Comparison of ENCODE assay signal across 23 cellular contexts in genomic region chr1:13878001-13878400, GRCh38.
DNase-seq lines count a peak whose midpoint lies in the region; ATAC-seq and TF ChIP-seq lines count a peak whose summit lies in the region.
"Had no signal": no experiment of that assay in that cellular context is flagged by ENCODE, and none has a peak within 500 bp of the region (broad histone marks: within the 10 kb centered on the region; RNA-seq: fewer than 3 reads in every experiment).

No MANE protein-coding gene starts in this region.

- H3K79me1 ChIP-seq in trophoblast cell (ENCODE audit: low read length): no peaks in the 10 kb centered on the region

- H3K9ac ChIP-seq in BLaER1 (no peak overlapping the region), trophoblast cell (ENCODE audit: low read length) (peak overlapping the region; percentile 26)
- no peak overlapping the region for H3K9ac ChIP-seq in BLaER1 treated with 17β-estradiol and CSF1 and Interleukin-3, amounts not matched to agents 10 nM and 100 nM

- no peaks in the 10 kb centered on the region for H3K79me2 ChIP-seq in trophoblast cell (ENCODE audit: control insufficient read depth, insufficient read depth, low read length, poor library complexity)

- no peak overlapping the region for H2BK12ac ChIP-seq in trophoblast cell (ENCODE audit: low read length)

- no peak overlapping the region for H3K27ac Mint-ChIP-seq in stimulated activated memory B cell treated with anti-CD40 and anti-IgM and Interleukin-4, amounts not matched to agents 10 μg/mL and 1 μg/mL and 100 μg/mL, for 72 hours
- H3K27ac Mint-ChIP-seq: CD14-positive monocyte; CD4-positive, alpha-beta memory T cell; CD4-positive, CD25-positive, alpha-beta regulatory T cell had no signal

- no peak overlapping the region for H2BK120ac ChIP-seq in trophoblast cell (ENCODE audit: insufficient read depth, low read length, poor library complexity)

- no peak overlapping the region for H2AFZ ChIP-seq in trophoblast cell (ENCODE audit: insufficient read depth, low read length, poor library complexity)

- intact Hi-C loops in dorsolateral prefrontal cortex (cut with DNase I): no loop called here

- no peak for ATAC-seq in stimulated activated memory B cell treated with anti-CD40 and anti-IgM and Interleukin-4, amounts not matched to agents 10 μg/mL and 1 μg/mL and 100 μg/mL, for 72 hours
- ATAC-seq: GM12878 had no signal

- peaks cover 25% of the 10 kb centered on the region for H3K27me3 Mint-ChIP-seq in stimulated activated memory B cell treated with anti-CD40 and anti-IgM and Interleukin-4, amounts not matched to agents 10 μg/mL and 1 μg/mL and 100 μg/mL, for 72 hours
- H3K27me3 Mint-ChIP-seq: CD4-positive, CD25-positive, alpha-beta regulatory T cell had no signal

- H3K9me3 ChIP-seq in BLaER1: peaks cover 10% of the 10 kb centered on the region; the same call in 1 of the 2 replicates
- peaks cover 0 to 25% (median 6%) of the 10 kb centered on the region in 11 experiments; a peak in 6 of 22 replicates for H3K9me3 ChIP-seq in BLaER1 treated with 17β-estradiol and CSF1 and Interleukin-3, amounts not matched to agents 10 nM and 100 nM (replicated peaks in 1 of 11)
- H3K9me3 ChIP-seq in trophoblast cell (ENCODE audit: insufficient read depth, low read depth, low read length): peaks cover 18% of the 10 kb centered on the region
- H3K9me3 ChIP-seq: BE2C had no signal

- H3K23ac ChIP-seq in trophoblast cell (ENCODE audit: low read length): no peak overlapping the region

- no peak overlapping the region for H3K14ac ChIP-seq in trophoblast cell (ENCODE audit: low read length)

- H3K27ac ChIP-seq in BLaER1: no peak overlapping the region
- H3K27ac ChIP-seq in BLaER1 treated with 17β-estradiol and CSF1 and Interleukin-3, amounts not matched to agents 10 nM and 100 nM: no peak overlapping the region
- H3K27ac ChIP-seq in trophoblast cell (ENCODE audit: low read depth, low read length): no peak overlapping the region
- no peak overlapping the region for H3K27ac ChIP-seq in dorsolateral prefrontal cortex

- H3K4me3 ChIP-seq in BLaER1: no peak overlapping the region
- H3K4me3 ChIP-seq in BLaER1 treated with 17β-estradiol and CSF1 and Interleukin-3, amounts not matched to agents 10 nM and 100 nM: no peak overlapping the region
- no peak overlapping the region for H3K4me3 ChIP-seq in trophoblast cell (ENCODE audit: low read depth, low read length)
- no peak overlapping the region for H3K4me3 ChIP-seq in dorsolateral prefrontal cortex
- H3K4me3 ChIP-seq: GM12878 had no signal

- peaks cover 26% of the 10 kb centered on the region for H3K4me1 ChIP-seq in BLaER1
- H3K4me1 ChIP-seq in BLaER1 treated with 17β-estradiol and CSF1 and Interleukin-3, amounts not matched to agents 10 nM and 100 nM: peaks cover 0 to 26% (median 17%) of the 10 kb centered on the region in 10 experiments; a peak in 13 of 20 replicates
- no peaks in the 10 kb centered on the region for H3K4me1 ChIP-seq in trophoblast cell (ENCODE audit: control insufficient read depth in 1 of 2, insufficient read depth in 2 of 2, low read length in 2 of 2)
- H3K4me1 ChIP-seq: BE2C had no signal

- no CpG with 5 or more reads among the region's 7 CpGs for WGBS in trophoblast cell (ENCODE audit: extremely low coverage, insufficient coverage, insufficient read length)

- no peak overlapping the region for H2BK5ac ChIP-seq in trophoblast cell (ENCODE audit: low read depth, low read length, poor library complexity)

- no peaks in the 10 kb centered on the region for H3K36me3 ChIP-seq in BLaER1
- no peaks in the 10 kb centered on the region for H3K36me3 ChIP-seq in BLaER1 treated with 17β-estradiol and CSF1 and Interleukin-3, amounts not matched to agents 10 nM and 100 nM
- H3K36me3 ChIP-seq in trophoblast cell (ENCODE audit: control insufficient read depth in 1 of 2, insufficient read depth in 2 of 2, low read length in 2 of 2): no peaks in the 10 kb centered on the region
- H3K36me3 ChIP-seq: BE2C had no signal

- H3K27me3 ChIP-seq in BLaER1 (no peaks in the 10 kb centered on the region), trophoblast cell (ENCODE audit: insufficient read depth, low read length) (no peaks in the 10 kb centered on the region), dorsolateral prefrontal cortex (no peaks in the 10 kb centered on the region)
- H3K27me3 ChIP-seq in BLaER1 treated with 17β-estradiol and CSF1 and Interleukin-3, amounts not matched to agents 10 nM and 100 nM: no peaks in the 10 kb centered on the region
- H3K27me3 ChIP-seq: BE2C had no signal

- no peak overlapping the region for H4K8ac ChIP-seq in trophoblast cell (ENCODE audit: low read depth, low read length)

- no peak overlapping the region for H2AK5ac ChIP-seq in trophoblast cell (ENCODE audit: low read length)

- H3K18ac ChIP-seq in trophoblast cell (ENCODE audit: low read length): no peak overlapping the region

- H4K20me1 ChIP-seq in BLaER1: no peaks in the 10 kb centered on the region
- no peaks in the 10 kb centered on the region for H4K20me1 ChIP-seq in BLaER1 treated with 17β-estradiol and CSF1 and Interleukin-3, amounts not matched to agents 10 nM and 100 nM

- no peak for DNase-seq in trophoblast cell
- no peak for DNase-seq in dorsolateral prefrontal cortex
- DNase-seq in middle frontal gyrus (ENCODE audit: extremely low spot score, low spot score): no peak
- DNase-seq: 8988T; ACHN; BE2C; C1 segment of cervical spinal cord; CD4-positive, alpha-beta memory T cell; CD4-positive, CD25-positive, alpha-beta regulatory T cell; CD8-positive, alpha-beta memory T cell; COR-L47; DMS 273 treated with DMSO at 0.1 percent for 48 hours; DMS153; DMS53; DMS79; DND-41; EL; GDM1 had no signal

- no peak overlapping the region for H3K4me3 Mint-ChIP-seq in stimulated activated memory B cell treated with anti-CD40 and anti-IgM and Interleukin-4, amounts not matched to agents 10 μg/mL and 1 μg/mL and 100 μg/mL, for 72 hours
- H3K4me3 Mint-ChIP-seq: CD14-positive monocyte; CD4-positive, CD25-positive, alpha-beta regulatory T cell; CD8-positive, alpha-beta memory T cell had no signal

- H3K4me1 Mint-ChIP-seq in stimulated activated memory B cell treated with anti-CD40 and anti-IgM and Interleukin-4, amounts not matched to agents 10 μg/mL and 1 μg/mL and 100 μg/mL, for 72 hours: no peaks in the 10 kb centered on the region
- H3K4me1 Mint-ChIP-seq: CD14-positive monocyte; CD4-positive, alpha-beta memory T cell; CD4-positive, CD25-positive, alpha-beta regulatory T cell; CD8-positive, alpha-beta memory T cell had no signal

- no peak overlapping the region for H4K12ac ChIP-seq in trophoblast cell (ENCODE audit: low read depth, low read length)

- H3K9me3 Mint-ChIP-seq in stimulated activated memory B cell treated with anti-CD40 and anti-IgM and Interleukin-4, amounts not matched to agents 10 μg/mL and 1 μg/mL and 100 μg/mL, for 72 hours: peaks cover 3% of the 10 kb centered on the region

- H3K36me3 Mint-ChIP-seq in stimulated activated memory B cell treated with anti-CD40 and anti-IgM and Interleukin-4, amounts not matched to agents 10 μg/mL and 1 μg/mL and 100 μg/mL, for 72 hours: no peaks in the 10 kb centered on the region
- H3K36me3 Mint-ChIP-seq: CD14-positive monocyte; CD4-positive, alpha-beta memory T cell; CD4-positive, CD25-positive, alpha-beta regulatory T cell; CD8-positive, alpha-beta memory T cell had no signal

- no peak overlapping the region for H4K91ac ChIP-seq in trophoblast cell (ENCODE audit: low read depth, low read length)

- TF ChIP-seq CTCF in dorsolateral prefrontal cortex (IDR thresholded peaks at IDR 0.05 in 54 of 56, conservative IDR thresholded peaks at IDR 0.05 in 2 of 56; ENCODE audit: low read depth in 1 of 56, partially characterized antibody in 56 of 56): no peak

- H3K4ac ChIP-seq in trophoblast cell (ENCODE audit: low read depth, low read length): no peak overlapping the region

- H3K4me2 ChIP-seq in BLaER1: peak overlapping the region; percentile 50
- peak overlapping the region in 8 of 11 experiments; percentile 30 to 73 (median 50); a peak in 15 of 22 replicates for H3K4me2 ChIP-seq in BLaER1 treated with 17β-estradiol and CSF1 and Interleukin-3, amounts not matched to agents 10 nM and 100 nM
- no peak overlapping the region for H3K4me2 ChIP-seq in trophoblast cell (ENCODE audit: low read length)
